Comparison of ENCODE assay signal across 14 cellular contexts in the genomic region with DNA sequence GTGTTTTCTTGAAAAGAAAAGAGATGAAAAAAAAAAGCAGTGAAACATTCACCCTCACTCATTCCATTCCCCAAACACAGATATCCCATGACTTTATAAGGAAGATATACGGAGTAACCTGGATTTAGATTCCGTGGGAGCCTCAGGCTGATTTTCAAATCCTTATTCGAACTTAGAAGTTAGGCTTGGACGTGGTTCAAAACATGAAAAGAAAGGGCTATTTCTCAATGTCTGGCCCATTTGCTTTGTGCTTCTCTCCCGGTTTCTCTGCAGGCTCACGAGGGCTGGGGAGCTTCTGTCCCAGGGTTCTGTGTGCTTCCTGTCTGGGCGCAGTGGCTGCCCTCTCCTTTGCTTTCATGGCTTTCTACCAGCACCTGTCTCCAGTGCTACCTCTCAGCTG. TPM values are rescaled to one million over a fixed set of nuclear protein-coding genes. Genes with fewer than 3 reads are reported as not detected.
DNase-seq lines count a peak whose midpoint lies in the region; ATAC-seq, FAIRE-seq and TF ChIP-seq lines count a peak whose summit lies in the region.
"Had no signal": no experiment of that assay in that cellular context is flagged by ENCODE, and none has a peak within 500 bp of the region (broad histone marks: within the 10 kb centered on the region; RNA-seq: fewer than 3 reads in every experiment).

No MANE protein-coding gene starts in this region.

- H3K4me3 ChIP-seq in HEK293 (ENCODE audit: low read depth, low read length) (no peak overlapping the region), left lung (no peak overlapping the region), stomach (no peak overlapping the region)

- H3K27me3 ChIP-seq in left lung, result no peaks in the 10 kb centered on the region
- H3K27me3 ChIP-seq in stomach, result no peaks in the 10 kb centered on the region
- H3K27me3 ChIP-seq: neutrophil had no signal

- POLR2A ChIA-PET in HEK293 (lab: Yijun Ruan, JAX), result no interaction called here

- FAIRE-seq in GM12892 (lab: Jason Lieb, UNC), result no peak

- no peak for TF ChIP-seq EP300 in stomach (IDR thresholded peaks at IDR 0.05)

- intact Hi-C loops in left lung (cut with DNase I) (no loop called here), stomach (cut with DNase I; ENCODE audit: low total_unique reads) (no loop called here)
- intact Hi-C loops in activated T-helper 2 cell treated with anti-CD3 and anti-CD28 coated beads, Interferon-gamma antibody, Interleukin-2, Interleukin-4, amounts not matched to agents 10 μg/mL and 5 μg/mL and 100 μg/mL, durations not matched to agents 14 hours and 24 hours and 36 hours (cut with micrococcal nuclease), result no loop called here

- DNase-seq in dedifferentiated amniotic fluid mesenchymal stem cell (ENCODE audit: extremely low spot score), result peak; percentile 27
- no peak for DNase-seq in left lung
- DNase-seq in stomach, result no peak
- DNase-seq in activated T-helper 2 cell treated with anti-CD3 and anti-CD28 coated beads, Interferon-gamma antibody, Interleukin-2, Interleukin-4, amounts not matched to agents 10 μg/mL and 5 μg/mL and 100 μg/mL, durations not matched to agents 14 hours and 24 hours and 36 hours (ENCODE audit: low spot score), result no peak
- no peak for DNase-seq in GM12892 (ENCODE audit: insufficient read length)
- no peak for DNase-seq in cerebellum (ENCODE audit: low spot score)
- no peak for DNase-seq in DMS153 treated with DMSO at 0.1 percent for 48 hours (lab: John Stamatoyannopoulos, UW; ENCODE audit: unreplicated experiment)
- DNase-seq: activated CD4-positive, alpha-beta T cell treated with anti-CD3 and anti-CD28 coated beads, Interleukin-2, amount 50 U/mL, for 1 hour; activated naive CD8-positive, alpha-beta T cell treated with anti-CD3 and anti-CD28 coated beads, Interleukin-2, amount 10 ng/mL, durations not matched to agents 7 days and 5 days; CD4-positive, CD25-positive, alpha-beta regulatory T cell; Karpas-422; NCI-H446 treated with DMSO at 0.1 percent for 48 hours had no signal

- H3K4me1 ChIP-seq in HEK293 (ENCODE audit: control insufficient read depth, insufficient read depth, low read length) (peaks cover 27% of the 10 kb centered on the region), left lung (peaks cover 34 to 37% of the 10 kb centered on the region in 2 donors), stomach (peaks cover 40 to 87% (median 64%) of the 10 kb centered on the region in 4 donors)

- TF ChIP-seq POLR2A in stomach (IDR thresholded peaks at IDR 0.05), result no peak
- no peak for TF ChIP-seq POLR2A in GM12892 (IDR thresholded peaks at IDR 0.05; ENCODE audit: low read depth, low read length)

- H3K9me3 ChIP-seq in HEK293 (ENCODE audit: control insufficient read depth, insufficient read depth, low read depth, low read length), result no peaks in the 10 kb centered on the region
- no peaks in the 10 kb centered on the region for H3K9me3 ChIP-seq in left lung
- no peaks in the 10 kb centered on the region for H3K9me3 ChIP-seq in stomach
- H3K9me3 ChIP-seq: neutrophil had no signal

- H3K36me3 Mint-ChIP-seq in activated T-helper 2 cell treated with anti-CD3 and anti-CD28 coated beads, Interferon-gamma antibody, Interleukin-2, Interleukin-4, amounts not matched to agents 10 μg/mL and 5 μg/mL and 100 μg/mL, durations not matched to agents 14 hours and 24 hours and 36 hours (ENCODE audit: low read depth), result no peaks in the 10 kb centered on the region
- H3K36me3 Mint-ChIP-seq: activated naive CD8-positive, alpha-beta T cell treated with anti-CD3 and anti-CD28 coated beads, Interleukin-2, amount 10 ng/mL, durations not matched to agents 7 days and 5 days; CD4-positive, CD25-positive, alpha-beta regulatory T cell had no signal

- H3K9me3 Mint-ChIP-seq in activated T-helper 2 cell treated with anti-CD3 and anti-CD28 coated beads, Interferon-gamma antibody, Interleukin-2, Interleukin-4, amounts not matched to agents 10 μg/mL and 5 μg/mL and 100 μg/mL, durations not matched to agents 14 hours and 24 hours and 36 hours, result no peaks in the 10 kb centered on the region
- H3K9me3 Mint-ChIP-seq: CD4-positive, CD25-positive, alpha-beta regulatory T cell had no signal

- no peak overlapping the region for H3K4me3 Mint-ChIP-seq in activated T-helper 2 cell treated with anti-CD3 and anti-CD28 coated beads, Interferon-gamma antibody, Interleukin-2, Interleukin-4, amounts not matched to agents 10 μg/mL and 5 μg/mL and 100 μg/mL, durations not matched to agents 14 hours and 24 hours and 36 hours (ENCODE audit: low read depth)
- H3K4me3 Mint-ChIP-seq: activated naive CD8-positive, alpha-beta T cell treated with anti-CD3 and anti-CD28 coated beads, Interleukin-2, amount 10 ng/mL, durations not matched to agents 7 days and 5 days; CD4-positive, CD25-positive, alpha-beta regulatory T cell had no signal

- peaks cover 2% of the 10 kb centered on the region for H3K4me1 Mint-ChIP-seq in activated T-helper 2 cell treated with anti-CD3 and anti-CD28 coated beads, Interferon-gamma antibody, Interleukin-2, Interleukin-4, amounts not matched to agents 10 μg/mL and 5 μg/mL and 100 μg/mL, durations not matched to agents 14 hours and 24 hours and 36 hours (ENCODE audit: low read depth)

- TF ChIP-seq CTCF in HEK293 (tag by site-specific recombination; IDR thresholded peaks at IDR 0.05), result no peak
- TF ChIP-seq CTCF in left lung (IDR thresholded peaks at IDR 0.05), result no peak
- TF ChIP-seq CTCF in stomach (IDR thresholded peaks at IDR 0.05), result no peak

- H3K27ac ChIP-seq in HEK293 (ENCODE audit: extremely low read depth, low read depth, low read length) (no peak overlapping the region), left lung (peak overlapping the region; percentile 55 to 67), stomach (peak overlapping the region; percentile 50 to 99 (median 78))
- H3K27ac ChIP-seq: neutrophil had no signal

- CTCF ChIA-PET in HEK293 (lab: Yijun Ruan, JAX), result interaction anchor here (0.5 to 0.7 kb wide), 2 partner anchors 201 to 274 kb away, joined by 3 read pairs; no protein-coding TSS in a partner anchor

- WGBS in stomach, 5 donors, result 9 to 18% (median 12%) methylated on average over 7 of the region's 7 CpGs

- no peak overlapping the region for H3K27ac Mint-ChIP-seq in activated T-helper 2 cell treated with anti-CD3 and anti-CD28 coated beads, Interferon-gamma antibody, Interleukin-2, Interleukin-4, amounts not matched to agents 10 μg/mL and 5 μg/mL and 100 μg/mL, durations not matched to agents 14 hours and 24 hours and 36 hours
- H3K27ac Mint-ChIP-seq: activated naive CD8-positive, alpha-beta T cell treated with anti-CD3 and anti-CD28 coated beads, Interleukin-2, amount 10 ng/mL, durations not matched to agents 7 days and 5 days; CD4-positive, CD25-positive, alpha-beta regulatory T cell had no signal

- peaks cover 12% of the 10 kb centered on the region for H3K27me3 Mint-ChIP-seq in activated T-helper 2 cell treated with anti-CD3 and anti-CD28 coated beads, Interferon-gamma antibody, Interleukin-2, Interleukin-4, amounts not matched to agents 10 μg/mL and 5 μg/mL and 100 μg/mL, durations not matched to agents 14 hours and 24 hours and 36 hours (ENCODE audit: low read depth)

- H3K36me3 ChIP-seq in HEK293 (ENCODE audit: control insufficient read depth in 2 of 2, insufficient read depth in 1 of 2, low read length in 2 of 2) (no peaks in the 10 kb centered on the region), left lung (no peaks in the 10 kb centered on the region), stomach (no peaks in the 10 kb centered on the region)
- H3K36me3 ChIP-seq: neutrophil had no signal

- ATAC-seq in left lung, result peak; percentile 32

TF ChIP-seq in HEK293, 187 proteins besides CTCF, POLR2A, EP300 and RAD21:
- TF ChIP-seq PRDM1 (tag by site-specific recombination; IDR thresholded peaks at IDR 0.05) (peak; percentile 52; the same call in 1 of the 2 replicates), BCL6B (tag by site-specific recombination; IDR thresholded peaks at IDR 0.05) (no peak), ZNF747 (tag by site-specific recombination; IDR thresholded peaks at IDR 0.05) (no peak)

RNA-seq across cellular contexts. Expression of gene CUEDC1, which starts 33.9 kb away (rescaled TPM):
- 10 to 100 TPM; 44.1 to 47.3 TPM for total RNA-seq in left lung
- total RNA-seq in stomach, result 100 to 1,000 TPM in 1 of 5 donors, 10 to 100 TPM in 4; 10.5 to 111 (median 23.6) TPM
- polyA plus RNA-seq in stomach, result 10 to 100 TPM; 16.5 to 30.1 (median 19.8) TPM
- total RNA-seq in activated T-helper 2 cell treated with anti-CD3 and anti-CD28 coated beads, Interferon-gamma antibody, Interleukin-2, Interleukin-4, amounts not matched to agents 10 μg/mL and 5 μg/mL and 100 μg/mL, durations not matched to agents 14 hours and 24 hours and 36 hours, result 0.30 and 0.34 TPM in 2 replicates
- 1.2 TPM for polyA plus RNA-seq in GM12892 (2012; ENCODE audit: missing spikeins)
- 13.3 TPM for total RNA-seq in cerebellum
- total RNA-seq: CD4-positive, CD25-positive, alpha-beta regulatory T cell had no signal
- polyA plus RNA-seq: CD4-positive, CD25-positive, alpha-beta regulatory T cell had no signal
